Comparison of ENCODE assay signal across 16 cellular contexts in genomic region chr7:43314379-43315158, GRCh38.
DNase-seq lines count a peak whose midpoint lies in the region; ATAC-seq and TF ChIP-seq lines count a peak whose summit lies in the region.
"Had no signal": no experiment of that assay in that cellular context is flagged by ENCODE, and none has a peak within 500 bp of the region (broad histone marks: within the 10 kb centered on the region; RNA-seq: fewer than 3 reads in every experiment).

No MANE protein-coding gene starts in this region.

- no peak overlapping the region for H3K4me3 ChIP-seq in OCI-LY3 (ENCODE audit: low read length)
- H3K4me3 ChIP-seq: dorsolateral prefrontal cortex, transverse colon had no signal

- TF ChIP-seq CTCF in GM13977 (IDR thresholded peaks at IDR 0.05; ENCODE audit: extremely low read depth, insufficient read depth, missing control alignments) (no peak), OCI-LY3 (IDR thresholded peaks at IDR 0.05; ENCODE audit: low read depth, low read length) (no peak)

- no peaks in the 10 kb centered on the region for H3K27me3 ChIP-seq in OCI-LY3 (ENCODE audit: low read depth, low read length)
- H3K27me3 ChIP-seq: dorsolateral prefrontal cortex, transverse colon had no signal

- H3K4me3 Mint-ChIP-seq in activated CD4-positive, alpha-beta T cell treated with anti-CD3 and anti-CD28 coated beads, Interleukin-2, amount 10 ng/mL, durations not matched to agents 24 days and 14 days, result no peak overlapping the region

- H4K20me1 ChIP-seq in OCI-LY3 (ENCODE audit: insufficient read depth, low read length), result no peaks in the 10 kb centered on the region

- H3K27ac Mint-ChIP-seq in activated CD4-positive, alpha-beta T cell treated with anti-CD3 and anti-CD28 coated beads, Interleukin-2, amount 10 ng/mL, durations not matched to agents 24 days and 14 days, result no peak overlapping the region

- H3K4me1 Mint-ChIP-seq in activated CD4-positive, alpha-beta T cell treated with anti-CD3 and anti-CD28 coated beads, Interleukin-2, amount 10 ng/mL, durations not matched to agents 24 days and 14 days, result peaks cover 11% of the 10 kb centered on the region

- peak overlapping the region; percentile 44 for H3K4me2 ChIP-seq in OCI-LY3 (ENCODE audit: low read length)

- no peaks in the 10 kb centered on the region for H3K9me3 Mint-ChIP-seq in activated CD4-positive, alpha-beta T cell treated with anti-CD3 and anti-CD28 coated beads, Interleukin-2, amount 10 ng/mL, durations not matched to agents 24 days and 14 days

- H3K4me1 ChIP-seq in OCI-LY3 (ENCODE audit: low read length), result peaks cover 17% of the 10 kb centered on the region
- H3K4me1 ChIP-seq: Caco-2, transverse colon had no signal

- DNase-seq in activated CD4-positive, alpha-beta T cell treated with anti-CD3 and anti-CD28 coated beads, Interleukin-2, amount 50 U/mL, for 48 hours, result peak; percentile 35 to 52
- DNase-seq in activated CD4-positive, alpha-beta T cell treated with anti-CD3 and anti-CD28 coated beads, Interleukin-2, amount 10 ng/mL, durations not matched to agents 24 days and 14 days, result no peak
- DNase-seq in GM13977 (ENCODE audit: low spot score), result peak; percentile 69
- DNase-seq in mesenteric fat pad (ENCODE audit: low spot score), result peak; percentile 43
- no peak for DNase-seq in kidney glomerular epithelial cell (lab: John Stamatoyannopoulos, UW)
- no peak for DNase-seq in effector CD8-positive, alpha-beta T cell (lab: John Stamatoyannopoulos, UW)
- DNase-seq: Caco-2, Karpas-422, mesendoderm, NCI-H2081, occipital lobe, SIG-M5, transverse colon had no signal

- no peak for ATAC-seq in HG03196 (IDR thresholded peaks at IDR 0.05; ENCODE audit: unreplicated experiment)

- in situ Hi-C loops in GM13977 (cut with MboI; ENCODE audit: low pct_unique_long_range_greater_than_20kb, low sequenced_read_pairs, unreplicated experiment), result no loop called here

- H2AFZ ChIP-seq in OCI-LY3 (ENCODE audit: low read depth, low read length), result no peak overlapping the region

- H3K9ac ChIP-seq in OCI-LY3 (ENCODE audit: low read length), result no peak overlapping the region

- peaks cover 3% of the 10 kb centered on the region for H3K27me3 Mint-ChIP-seq in activated CD4-positive, alpha-beta T cell treated with anti-CD3 and anti-CD28 coated beads, Interleukin-2, amount 10 ng/mL, durations not matched to agents 24 days and 14 days

- no peaks in the 10 kb centered on the region for H3K36me3 ChIP-seq in OCI-LY3 (replicated peaks; ENCODE audit: low read depth, low read length)
- H3K36me3 ChIP-seq: transverse colon had no signal

- no peaks in the 10 kb centered on the region for H3K36me3 Mint-ChIP-seq in activated CD4-positive, alpha-beta T cell treated with anti-CD3 and anti-CD28 coated beads, Interleukin-2, amount 10 ng/mL, durations not matched to agents 24 days and 14 days (ENCODE audit: low read depth)

- H3K79me2 ChIP-seq in OCI-LY3 (ENCODE audit: low read length), result no peaks in the 10 kb centered on the region

- H3K27ac ChIP-seq in OCI-LY3 (ENCODE audit: low read length), result no peak overlapping the region
- H3K27ac ChIP-seq: transverse colon had no signal

- H3K9me3 ChIP-seq in OCI-LY3 (ENCODE audit: insufficient read depth, low read length), result no peaks in the 10 kb centered on the region
- H3K9me3 ChIP-seq: Caco-2, transverse colon had no signal

- intact Hi-C loops in activated CD4-positive, alpha-beta T cell treated with anti-CD3 and anti-CD28 coated beads, Interleukin-2, amount 10 ng/mL, durations not matched to agents 24 days and 14 days (cut with micrococcal nuclease), result loop anchor here (1.0 to 10.0 kb wide), 2 partner anchors 9 to 520 kb away; no protein-coding TSS in a partner anchor

Comparison
In these comparisons a context has a peak if more than half of its experiments do, and no peak if none do; other contexts are left out.
1. DNase-seq: peak in activated CD4-positive, alpha-beta T cell treated with anti-CD3 and anti-CD28 coated beads, Interleukin-2, amount 50 U/mL, for 48 hours (2 of 2), GM13977 (single experiment) and mesenteric fat pad (single experiment); none in activated CD4-positive, alpha-beta T cell treated with anti-CD3 and anti-CD28 coated beads, Interleukin-2, amount 10 ng/mL, durations not matched to agents 24 days and 14 days (single experiment), kidney glomerular epithelial cell (single experiment) and effector CD8-positive, alpha-beta T cell (single experiment).